ENCODE assay signal across 12 cellular contexts in the genomic region with DNA sequence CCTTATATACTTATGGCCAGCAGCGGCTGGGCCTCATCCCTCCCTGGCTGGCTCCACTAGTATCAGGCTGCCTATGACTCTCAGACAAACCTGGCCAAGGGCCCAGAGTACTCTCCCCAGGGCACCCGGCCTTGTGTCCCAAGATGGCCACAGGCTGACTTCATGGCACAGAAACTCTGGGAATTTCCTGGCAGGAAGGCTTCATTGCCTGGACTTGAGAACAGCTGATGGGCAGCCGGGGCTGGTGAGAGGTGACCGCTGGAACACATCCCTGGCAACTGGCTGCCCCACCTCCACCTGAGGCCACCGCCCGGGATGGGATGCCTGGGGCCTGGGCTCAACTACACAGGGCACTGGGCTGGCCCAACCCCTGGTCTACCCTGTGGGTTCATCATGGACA. TPM values are rescaled to one million over a fixed set of nuclear protein-coding genes. Genes with fewer than 3 reads are reported as not detected.
A peak's percentile ranks its signal among the peaks of the same experiment; 100 is the strongest.
DNase-seq lines count a peak whose midpoint lies in the region; ATAC-seq and TF ChIP-seq lines count a peak whose summit lies in the region.
"Had no signal": no experiment of that assay in that cellular context is flagged by ENCODE, and none has a peak within 500 bp of the region (broad histone marks: within the 10 kb centered on the region; RNA-seq: fewer than 3 reads in every experiment).

No MANE protein-coding gene starts in this region.

- dilution Hi-C loops in IMR-90 (cut with HindIII; ENCODE audit: low sequenced_read_pairs, unreplicated experiment): no loop called here

- H3K4me1 Mint-ChIP-seq in T-helper 17 cell: peaks cover 4% of the 10 kb centered on the region

- peaks cover 21% of the 10 kb centered on the region; the same call in 1 of the 2 replicates for H4K20me1 ChIP-seq in IMR-90 (ENCODE audit: insufficient read depth, low read length)

- H2BK20ac ChIP-seq in IMR-90 (ENCODE audit: low read depth, low read length): peak overlapping the region; percentile 73; the same call in 1 of the 2 replicates

- H3K36me3 ChIP-seq in IMR-90 (ENCODE audit: control insufficient read depth, insufficient read depth, low read length) (no peaks in the 10 kb centered on the region; the same call in 1 of the 2 replicates), tibial nerve (no peaks in the 10 kb centered on the region)

- peak overlapping the region; percentile 89 for H4K91ac ChIP-seq in IMR-90 (ENCODE audit: insufficient read depth, low read depth, low read length)

- ATAC-seq in IMR-90 (ENCODE audit: low read depth): peak; percentile 36
- ATAC-seq in GM19397 (IDR thresholded peaks at IDR 0.05; ENCODE audit: unreplicated experiment): no peak
- no peak for ATAC-seq in HG03521 (IDR thresholded peaks at IDR 0.05; ENCODE audit: unreplicated experiment)
- ATAC-seq in T-helper 17 cell: no peak
- ATAC-seq: GM12878 had no signal

- H2AK9ac ChIP-seq in IMR-90 (replicated peaks; ENCODE audit: low read depth, low read length, poor library complexity): peak overlapping the region; percentile 70

- H3K27me3 Mint-ChIP-seq in T-helper 17 cell: no peaks in the 10 kb centered on the region
- H3K27me3 Mint-ChIP-seq: memory B cell had no signal

- peak overlapping the region; percentile 83 for H2BK5ac ChIP-seq in IMR-90 (ENCODE audit: low read depth, low read length, poor library complexity, severe bottlenecking)

- in situ Hi-C loops in IMR-90 (cut with MboI; ENCODE audit: low sequenced_read_pairs): no loop called here

- H3K18ac ChIP-seq in IMR-90 (ENCODE audit: low read depth, low read length): peak overlapping the region; percentile 35

- POLR2A ChIA-PET in IMR-90 (lab: Charles Lee; ENCODE audit: unreplicated experiment): no interaction called here

- peaks cover 31 to 75% of the 10 kb centered on the region in 2 experiments for H3K79me1 ChIP-seq in IMR-90 (ENCODE audit: low read depth in 1 of 2, low read length in 2 of 2)

- no peaks in the 10 kb centered on the region for H3K36me3 Mint-ChIP-seq in T-helper 17 cell (ENCODE audit: low read depth)
- H3K36me3 Mint-ChIP-seq: activated naive CD8-positive, alpha-beta T cell had no signal

- H3K9me3 ChIP-seq in IMR-90 (ENCODE audit: control insufficient read depth, insufficient read depth, low read length) (peaks cover 3% of the 10 kb centered on the region; the same call in 1 of the 2 replicates), tibial nerve (no peaks in the 10 kb centered on the region), T-helper 17 cell (ENCODE audit: control insufficient read depth, low read length, poor library complexity, severe bottlenecking) (no peaks in the 10 kb centered on the region)

- peak overlapping the region; percentile 58 for H2AFZ ChIP-seq in IMR-90 (replicated peaks; ENCODE audit: low read length, poor library complexity)

- peak overlapping the region; percentile 81; the same call in 1 of the 2 replicates for H2AK5ac ChIP-seq in IMR-90 (ENCODE audit: low read depth, low read length)

- H2BK15ac ChIP-seq in IMR-90 (ENCODE audit: low read depth, low read length): peak overlapping the region; percentile 19; the same call in 2 of the 3 replicates

- CTCF ChIA-PET in IMR-90 (lab: Yijun Ruan, JAX): interaction anchor here (1.0 to 1.1 kb wide), 2 partner anchors 91 to 194 kb away, joined by 3 to 4 read pairs; no protein-coding TSS in a partner anchor

- H3K9ac ChIP-seq in IMR-90 (ENCODE audit: low read depth, low read length): 0 out of 2 replicates have a peak overlapping the region, but pooled peaks have one; percentile 0

- TF ChIP-seq POLR2A in IMR-90 (IDR thresholded peaks at IDR 0.05; ENCODE audit: low read depth, low read length) (no peak), tibial nerve (IDR thresholded peaks at IDR 0.05) (no peak)

- intact Hi-C loops in IMR-90 (cut with micrococcal nuclease): no loop called here

- H3K27me3 ChIP-seq in IMR-90 (ENCODE audit: control insufficient read depth, insufficient read depth, low read length) (no peaks in the 10 kb centered on the region), tibial nerve (no peaks in the 10 kb centered on the region)

- DNase-seq in IMR-90 (peak; percentile 90), cerebellum (ENCODE audit: low spot score) (peak; percentile 57), kidney glomerular epithelial cell (lab: John Stamatoyannopoulos, UW) (peak; percentile 50), tibial nerve (ENCODE audit: low spot score in 2 of 2) (peak; percentile 59 to 65), T-helper 17 cell (no peak)
- DNase-seq in stimulated activated CD4-positive, alpha-beta T cell treated with anti-CD3 and anti-CD28 coated beads, Interleukin-1b, Interleukin-23, amount 100 ng/mL, for 48 hours: no peak
- DNase-seq: T-helper 1 cell had no signal

- H3K4ac ChIP-seq in IMR-90 (ENCODE audit: low read depth, low read length): peak overlapping the region; percentile 70

- peak overlapping the region; percentile 26; the same call in 1 of the 2 replicates for H4K5ac ChIP-seq in IMR-90 (ENCODE audit: low read depth, low read length)

- H3K9me1 ChIP-seq in IMR-90 (ENCODE audit: insufficient read depth, low read length): peaks cover 16% of the 10 kb centered on the region

- H3K4me3 ChIP-seq in IMR-90 (ENCODE audit: insufficient read depth, low read depth, low read length) (no peak overlapping the region), tibial nerve (no peak overlapping the region)
- H3K4me3 ChIP-seq: GM12878 had no signal

- peak overlapping the region; percentile 20 to 82; a peak in 3 of 4 replicates for H4K8ac ChIP-seq in IMR-90 (ENCODE audit: low read depth in 2 of 2, low read length in 2 of 2)

- peak; percentile 21 to 84 for TF ChIP-seq EP300 in tibial nerve (IDR thresholded peaks at IDR 0.05)

- 67% methylated on average over 1 of the region's 6 CpGs; no CpG with 5 or more reads in 1 of the 2 experiments for WGBS in IMR-90 (ENCODE audit: extremely low coverage in 2 of 2, insufficient read length in 1 of 2), 2 experiments
- 29 to 61% methylated on average over 2 to 3 of the region's 6 CpGs for WGBS in tibial nerve, 2 donors

- no peak overlapping the region for H3K27ac Mint-ChIP-seq in T-helper 17 cell
- H3K27ac Mint-ChIP-seq: activated naive CD8-positive, alpha-beta T cell; memory B cell had no signal

- H3K14ac ChIP-seq in IMR-90 (replicated peaks; ENCODE audit: low read depth, low read length): peak overlapping the region; percentile 53

- no peak for TF ChIP-seq RAD21 in IMR-90 (IDR thresholded peaks at IDR 0.05; ENCODE audit: low read length)

- no peak overlapping the region for H3K56ac ChIP-seq in IMR-90 (ENCODE audit: extremely low read depth, insufficient read depth, low read length)

- H3K23ac ChIP-seq in IMR-90 (ENCODE audit: low read depth, low read length): 0 out of 2 replicates have a peak overlapping the region, but pooled peaks have one; percentile 3

- TF ChIP-seq CTCF in IMR-90 (conservative IDR thresholded peaks at IDR 0.05; ENCODE audit: low read depth, low read length) (no peak), tibial nerve (IDR thresholded peaks at IDR 0.05) (no peak)

- H3K4me1 ChIP-seq in IMR-90 (ENCODE audit: control insufficient read depth, insufficient read depth, low read length) (peaks cover 24% of the 10 kb centered on the region), tibial nerve (peaks cover 0 to 70% (median 24%) of the 10 kb centered on the region in 4 donors)

- H3K27ac ChIP-seq in IMR-90 (ENCODE audit: insufficient read depth, low read length) (peak overlapping the region; percentile 53; the same call in 1 of the 2 replicates), tibial nerve (peak overlapping the region in 3 of 4 donors; percentile 22 to 99 (median 96))

- BruUV-seq in IMR-90 (replicated peaks; lab: Mats Ljungman, UMichigan): no TSS peak

- peak overlapping the region; percentile 74 for H2BK120ac ChIP-seq in IMR-90 (ENCODE audit: low read depth, low read length)

- peak overlapping the region; percentile 7; the same call in 1 of the 2 replicates for H3K4me2 ChIP-seq in IMR-90 (ENCODE audit: low read depth, low read length)

- no peak overlapping the region for H3K4me3 Mint-ChIP-seq in T-helper 17 cell
- H3K4me3 Mint-ChIP-seq: activated naive CD8-positive, alpha-beta T cell; memory B cell had no signal

TF ChIP-seq in IMR-90, 13 proteins besides CTCF, POLR2A, EP300 and RAD21:
- no peak for TF ChIP-seq CHD1 (IDR thresholded peaks at IDR 0.05; ENCODE audit: low read depth, low read length)
- 0 out of 2 replicates have a peak, but pooled peaks have one; percentile 3 for TF ChIP-seq MAZ (IDR thresholded peaks at IDR 0.05; ENCODE audit: borderline replicate concordance, low read depth, low read length)
- 0 out of 2 replicates have a peak, but pooled peaks have one; percentile 4 for TF ChIP-seq FOS (IDR thresholded peaks at IDR 0.05; ENCODE audit: low read depth, low read length)

RNA-seq across cellular contexts. Expression of a gene that starts 3.3 kb away (rescaled TPM):
- total RNA-seq in IMR-90 (2012; rRNA removed) (38.0 and 54.5 TPM in 2 replicates), cerebellum (29.9 TPM), tibial nerve (100 to 1,000 TPM; 135 to 327 (median 205) TPM), T-helper 17 cell (10 to 100 TPM in 1 of 2 donors, 1 to 10 TPM in 1; 8.5 to 14.5 TPM)
- polyA plus RNA-seq in IMR-90 (2012; rRNA removed): 110 and 147 TPM in 2 replicates
- 34.0 and 101 TPM in 2 replicates for polyA plus RNA-seq in IMR-90 (2012; cell fraction: cytosol; rRNA removed)
- 556 and 1,224 TPM in 2 replicates for polyA plus RNA-seq in IMR-90 (2012; cell fraction: nucleus; rRNA removed; ENCODE audit: low replicate concordance)

RNA-seq across cellular contexts. Expression of a gene that starts 29.3 kb away (rescaled TPM):
- 0.28 and 0.72 TPM in 2 replicates for total RNA-seq in IMR-90 (2012; rRNA removed)
- polyA plus RNA-seq in IMR-90 (2012; rRNA removed): 1.9 TPM in 2 replicates
- 0.84 and 2.4 TPM in 2 replicates for polyA plus RNA-seq in IMR-90 (2012; cell fraction: cytosol; rRNA removed)
- polyA plus RNA-seq in IMR-90 (2012; cell fraction: nucleus; rRNA removed; ENCODE audit: low replicate concordance): 2.7 and 2.8 TPM in 2 replicates
- 4.5 TPM for total RNA-seq in cerebellum
- total RNA-seq in tibial nerve: 100 to 1,000 TPM in 1 of 4 donors, 10 to 100 TPM in 3; 58.8 to 127 (median 71.1) TPM
- not detected for total RNA-seq in T-helper 17 cell
- total RNA-seq: GM12878 had no signal

RNA-seq across cellular contexts. Expression of a gene that starts 59.9 kb away (rescaled TPM):
- total RNA-seq in IMR-90 (2012; rRNA removed): 31.9 and 33.3 TPM in 2 replicates
- polyA plus RNA-seq in IMR-90 (2012; rRNA removed): 88.4 and 98.4 TPM in 2 replicates
- polyA plus RNA-seq in IMR-90 (2012; cell fraction: cytosol; rRNA removed): 45.4 and 87.9 TPM in 2 replicates
- polyA plus RNA-seq in IMR-90 (2012; cell fraction: nucleus; rRNA removed; ENCODE audit: low replicate concordance): 69.4 and 94.9 TPM in 2 replicates
- total RNA-seq in cerebellum: 88.6 TPM
- 10 to 100 TPM; 17.4 to 59.2 (median 32.7) TPM for total RNA-seq in tibial nerve
- total RNA-seq in T-helper 17 cell: 10 to 100 TPM in 1 of 2 donors, 1 to 10 TPM in 1; 5.2 to 15.7 TPM

Comparison
In these comparisons a context has a peak if more than half of its experiments do, and no peak if none do; other contexts are left out.
1. DNase-seq: peak in IMR-90 (single experiment), cerebellum (single experiment), kidney glomerular epithelial cell (single experiment) and tibial nerve (2 of 2); none in stimulated activated CD4-positive, alpha-beta T cell treated with anti-CD3 and anti-CD28 coated beads, Interleukin-1b, Interleukin-23, amount 100 ng/mL, for 48 hours (single experiment) and T-helper 17 cell (0 of 3).
2. RNA of a gene that starts 29.3 kb away (total RNA-seq): 58.8 to 127 TPM in tibial nerve; 4.5 TPM in cerebellum (single experiment), 0.28 to 0.72 TPM in IMR-90 and not detected in T-helper 17 cell; every median in the first group is over 10 times any median in the second.